In genomic region chr22:35539910-35540599, GRCh38 we compare ENCODE assay signal across 9 cellular contexts. TPM values are rescaled to one million over a fixed set of nuclear protein-coding genes. Genes with fewer than 3 reads are reported as not detected.
DNase-seq lines count a peak whose midpoint lies in the region; ATAC-seq, FAIRE-seq and TF ChIP-seq lines count a peak whose summit lies in the region.
"Had no signal": no experiment of that assay in that cellular context is flagged by ENCODE, and none has a peak within 500 bp of the region (broad histone marks: within the 10 kb centered on the region; RNA-seq: fewer than 3 reads in every experiment).

No MANE protein-coding gene starts in this region.

- no peaks in the 10 kb centered on the region for H4K20me1 ChIP-seq in mammary epithelial cell (ENCODE audit: insufficient read depth, low read length)

- ATAC-seq in HG03460 (IDR thresholded peaks at IDR 0.05; ENCODE audit: unreplicated experiment) = peak; percentile 64
- peak; percentile 70 for ATAC-seq in WTC11
- no peak for ATAC-seq in HG03135 (IDR thresholded peaks at IDR 0.05; ENCODE audit: unreplicated experiment)
- no peak for ATAC-seq in HG03439 (IDR thresholded peaks at IDR 0.05; ENCODE audit: unreplicated experiment)

- H3K27ac ChIP-seq in mammary epithelial cell (ENCODE audit: insufficient read depth, low read depth, low read length) (no peak overlapping the region), kidney (ENCODE audit: low read depth in 2 of 2, low read length in 2 of 2) (no peak overlapping the region)

- no peak for FAIRE-seq in kidney (lab: Jason Lieb, UNC)

- H3K27me3 ChIP-seq in mammary epithelial cell (ENCODE audit: insufficient read depth, low read length) = peaks cover 6% of the 10 kb centered on the region

- no TSS peak for BruUV-seq in mammary epithelial cell (replicated peaks; lab: Mats Ljungman, UMichigan)

- peak overlapping the region; percentile 12 for H3K9ac ChIP-seq in mammary epithelial cell (ENCODE audit: insufficient read depth, low read length)
- H3K9ac ChIP-seq in kidney (ENCODE audit: low read length in 2 of 2) = peak overlapping the region; percentile 19 to 32

- intact Hi-C loops in mammary epithelial cell (cut with micrococcal nuclease) = loop anchor here (5.0 to 10.0 kb wide), 2 partner anchors 55 to 98 kb away; no protein-coding TSS in a partner anchor
- intact Hi-C loops in kidney (cut with DNase I) = no loop called here

- peak overlapping the region; percentile 95 for H2AFZ ChIP-seq in mammary epithelial cell (ENCODE audit: low read depth, low read length)

- H3K4me1 ChIP-seq in mammary epithelial cell (ENCODE audit: insufficient read depth, low read length) (peaks cover 22% of the 10 kb centered on the region), kidney (ENCODE audit: control insufficient read depth in 1 of 2, insufficient read depth in 1 of 2, low read depth in 1 of 2, low read length in 2 of 2) (peaks cover 0 to 5% of the 10 kb centered on the region in 2 donors)

- no peaks in the 10 kb centered on the region for H3K36me3 Mint-ChIP-seq in WTC11

- TF ChIP-seq CTCF in WTC11 (IDR thresholded peaks at IDR 0.05) = no peak
- no peak for TF ChIP-seq CTCF in mammary epithelial cell (conservative IDR thresholded peaks at IDR 0.05 in 1 of 2, IDR thresholded peaks at IDR 0.05 in 1 of 2; ENCODE audit: extremely low read depth in 1 of 2, insufficient read depth in 1 of 2, low read depth in 1 of 2, low read length in 2 of 2)
- TF ChIP-seq CTCF in kidney (IDR thresholded peaks at IDR 0.05; ENCODE audit: borderline replicate concordance, extremely low read depth, insufficient read depth) = no peak

- H3K36me3 ChIP-seq in mammary epithelial cell (ENCODE audit: insufficient read depth, low read length) (no peaks in the 10 kb centered on the region), kidney (ENCODE audit: control insufficient read depth in 1 of 2, insufficient read depth in 2 of 2, low read length in 2 of 2) (no peaks in the 10 kb centered on the region)

- peaks cover 36% of the 10 kb centered on the region for H3K4me1 Mint-ChIP-seq in WTC11

- peak overlapping the region; percentile 94 for H3K4me2 ChIP-seq in mammary epithelial cell (ENCODE audit: insufficient read depth, low read depth, low read length)

- CTCF ChIA-PET in WTC11 (lab: Charles Lee) = interaction anchor here (1.5 to 2.9 kb wide), 2 partner anchors 92 to 109 kb away, joined by 6 to 21 read pairs; no protein-coding TSS in a partner anchor
- CTCF ChIA-PET in mammary epithelial cell (lab: Charles Lee; ENCODE audit: low non-redundant PET) = no interaction called here

- no peaks in the 10 kb centered on the region for H3K79me2 ChIP-seq in mammary epithelial cell (ENCODE audit: insufficient read depth, low read length)

- no peak overlapping the region for H3K27ac Mint-ChIP-seq in WTC11
- H3K27ac Mint-ChIP-seq: T-helper 1 cell treated with Interleukin-12 subunit alpha and Interleukin-12 subunit beta and Interleukin-4 antibody, amounts not matched to agents 30 μg/mL and 1 μg/mL, for 36 hours had no signal

- dilution Hi-C loops in mammary epithelial cell (cut with HindIII; ENCODE audit: low sequenced_read_pairs) = loop anchor here (10.0 kb wide), 1 partner anchor 45 kb away; no protein-coding TSS in a partner anchor

- peak overlapping the region; percentile 68 for H3K4me3 Mint-ChIP-seq in WTC11

- no peaks in the 10 kb centered on the region for H3K9me3 Mint-ChIP-seq in WTC11
- H3K9me3 Mint-ChIP-seq: T-helper 1 cell treated with Interleukin-12 subunit alpha and Interleukin-12 subunit beta and Interleukin-4 antibody, amounts not matched to agents 30 μg/mL and 1 μg/mL, for 36 hours had no signal

- POLR2A ChIA-PET in WTC11 (lab: Charles Lee) = no interaction called here

- DNase-seq in EH (ENCODE audit: low read depth) (peak; percentile 73), WTC11 (ENCODE audit: low spot score) (peak; percentile 66), mammary epithelial cell (peak; percentile 42), kidney (peak; percentile 85)
- DNase-seq in stimulated activated CD4-positive, alpha-beta T cell treated with anti-CD3 and anti-CD28 coated beads, Interleukin-12 subunit alpha, Interleukin-12 subunit beta, amount 100 ng/mL, for 48 hours (ENCODE audit: low read depth in 2 of 3, low spot score in 1 of 3) = peak in 2 of 3 donors; percentile 32 to 51

- H3K4me3 ChIP-seq in mammary epithelial cell (replicated peaks in 1 of 3; ENCODE audit: insufficient read depth in 1 of 3, low read depth in 2 of 3, low read length in 3 of 3) (peak overlapping the region; percentile 52 to 59 (median 55)), kidney (ENCODE audit: low read length in 2 of 2) (peak overlapping the region; percentile 52 to 62)

- H3K9me3 ChIP-seq in mammary epithelial cell (replicated peaks; ENCODE audit: insufficient read depth, low read length) = no peaks in the 10 kb centered on the region
- no peaks in the 10 kb centered on the region for H3K9me3 ChIP-seq in kidney (ENCODE audit: control insufficient read depth in 1 of 2, low read length in 2 of 2)

- WGBS in mammary epithelial cell (ENCODE audit: low coverage, missing lambda C conversion rate) = 7% methylated on average over 22 of the region's 89 CpGs

- in situ Hi-C loops in mammary epithelial cell (cut with MboI; ENCODE audit: low sequenced_read_pairs in 2 of 2) = no loop called here

- peaks cover 32% of the 10 kb centered on the region for H3K27me3 Mint-ChIP-seq in WTC11 (ENCODE audit: low read depth)

TF ChIP-seq in WTC11, 78 proteins besides CTCF, POLR2A, EP300 and RAD21 (continues in another document):
- TF ChIP-seq FOXJ3 (CRISPR knock-in tag; IDR thresholded peaks at IDR 0.05; ENCODE audit: borderline replicate concordance) = no peak
- TF ChIP-seq SMAD4 (CRISPR knock-in tag; IDR thresholded peaks at IDR 0.05) = no peak
- TF ChIP-seq ARID4B (CRISPR knock-in tag; IDR thresholded peaks at IDR 0.05; ENCODE audit: borderline replicate concordance) = peak; percentile 33; the same call in 1 of the 2 replicates
- no peak for TF ChIP-seq PREB (CRISPR knock-in tag; IDR thresholded peaks at IDR 0.05; ENCODE audit: borderline replicate concordance)
- TF ChIP-seq CBFB (CRISPR knock-in tag; IDR thresholded peaks at IDR 0.05; ENCODE audit: low read depth) = no peak
- TF ChIP-seq JUN (CRISPR knock-in tag; IDR thresholded peaks at IDR 0.05) = 0 out of 2 replicates have a peak, but pooled peaks have one; percentile 63
- TF ChIP-seq PRRX2 (CRISPR knock-in tag; IDR thresholded peaks at IDR 0.05) = no peak

RNA-seq across cellular contexts. Expression of gene RASD2, which starts 0.6 kb away (rescaled TPM):
- 2.5 to 3.1 TPM (median 3.0 TPM) in 3 replicates for total RNA-seq in WTC11 (2021)
- total RNA-seq in mammary epithelial cell = 10 to 100 TPM in 1 of 2 donors, not detected in 1; 24.2 TPM
- polyA plus RNA-seq in mammary epithelial cell = 0.27 TPM
- polyA minus RNA-seq in mammary epithelial cell = not detected
- 3.4 TPM for total RNA-seq in kidney
- polyA plus RNA-seq in kidney (ENCODE audit: insufficient read depth, low read depth, low replicate concordance) = 1.1 TPM

Comparison
In these comparisons a context has a peak if more than half of its experiments do, and no peak if none do; other contexts are left out.
1. ATAC-seq: peak in HG03460 (single experiment) and WTC11 (single experiment); none in HG03135 (single experiment) and HG03439 (single experiment).
2. Peak in every context shown above with its lines, with median percentiles within 50 percentile points of each other: DNase-seq.